24 cellular contexts compared by ENCODE assay signal in the genomic region with DNA sequence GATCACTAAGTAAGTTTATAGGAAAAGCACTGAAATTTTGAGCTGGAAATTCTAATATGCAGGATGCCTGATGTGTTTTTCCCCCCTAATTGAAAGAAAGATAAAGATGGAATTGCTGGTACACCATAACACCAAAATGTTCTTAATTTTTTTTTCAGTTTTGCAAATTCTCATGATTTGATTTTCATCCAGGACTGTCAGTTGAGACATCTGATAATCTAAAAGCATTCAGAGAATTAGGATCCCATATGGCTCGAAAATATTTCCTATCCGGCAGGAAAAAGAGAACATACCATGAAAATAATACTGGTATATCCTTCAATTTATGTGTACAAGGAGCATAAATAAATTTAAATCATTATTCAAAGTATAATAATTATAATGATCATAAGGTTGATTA.
"Had no signal": no experiment of that assay in that cellular context is flagged by ENCODE, and none has a peak within 500 bp of the region (broad histone marks: within the 10 kb centered on the region; RNA-seq: fewer than 3 reads in every experiment).

No MANE protein-coding gene starts in this region.

- H3K36me3 ChIP-seq: colonic mucosa, esophagus muscularis mucosa, esophagus squamous epithelium, gastroesophageal sphincter, heart left ventricle, heart right ventricle had no signal

- ATAC-seq: effector memory CD8-positive, alpha-beta T cell; esophagus mucosa; foreskin keratinocyte; gastroesophageal sphincter; heart left ventricle; heart right ventricle had no signal

- H3K4me3 ChIP-seq: colonic mucosa, coronary artery, dorsolateral prefrontal cortex, esophagus muscularis mucosa, esophagus squamous epithelium, gastroesophageal sphincter, heart left ventricle, heart right ventricle, hepatocyte had no signal

- H3K9me3 ChIP-seq: colonic mucosa, esophagus muscularis mucosa, esophagus squamous epithelium, gastroesophageal sphincter, heart left ventricle, heart right ventricle had no signal

- H3K27me3 ChIP-seq: colonic mucosa, dorsolateral prefrontal cortex, esophagus muscularis mucosa, esophagus squamous epithelium, foreskin keratinocyte, gastroesophageal sphincter, heart left ventricle, heart right ventricle, hepatocyte had no signal

- H3K4me1 ChIP-seq: colonic mucosa, esophagus muscularis mucosa, esophagus squamous epithelium, foreskin keratinocyte, gastroesophageal sphincter, heart left ventricle, heart right ventricle had no signal

- DNase-seq: colonic mucosa; cortex of kidney; dermis blood vessel endothelial cell; dorsolateral prefrontal cortex; effector CD4-positive, alpha-beta T cell; effector CD8-positive, alpha-beta T cell; effector memory CD4-positive, alpha-beta T cell; effector memory CD8-positive, alpha-beta T cell; endodermal cell; erythroblast; esophagus squamous epithelium; foreskin fibroblast; foreskin keratinocyte; foreskin melanocyte; glutamatergic neuron; head of caudate nucleus; heart left ventricle; heart right ventricle had no signal

- H3K27ac ChIP-seq: colonic mucosa, coronary artery, epithelial cell of prostate, esophagus muscularis mucosa, esophagus squamous epithelium, foreskin keratinocyte, gastroesophageal sphincter, heart left ventricle, heart right ventricle, hepatocyte had no signal
